ENCODE assay signal across 11 cellular contexts in genomic region chr11:102421262-102421661, GRCh38. TPM values are rescaled to one million over a fixed set of nuclear protein-coding genes. Genes with fewer than 3 reads are reported as not detected.
DNase-seq lines count a peak whose midpoint lies in the region; ATAC-seq lines count a peak whose summit lies in the region.
"Had no signal": no experiment of that assay in that cellular context is flagged by ENCODE, and none has a peak within 500 bp of the region (broad histone marks: within the 10 kb centered on the region; RNA-seq: fewer than 3 reads in every experiment).

No MANE protein-coding gene starts in this region.

- H3K36me3 Mint-ChIP-seq in activated naive CD4-positive, alpha-beta T cell treated with anti-CD3 and anti-CD28 coated beads, Interleukin-2, amount 50 U/mL, for 24 hours, result peaks cover 9% of the 10 kb centered on the region

- no peaks in the 10 kb centered on the region for H3K27me3 ChIP-seq in right cardiac atrium (ENCODE audit: control insufficient read depth, insufficient read depth)
- H3K27me3 ChIP-seq: foreskin keratinocyte had no signal

- H3K27ac Mint-ChIP-seq in activated naive CD4-positive, alpha-beta T cell treated with anti-CD3 and anti-CD28 coated beads, Interleukin-2, amount 50 U/mL, for 24 hours, result peak overlapping the region; percentile 6

- H3K27me3 Mint-ChIP-seq in activated naive CD4-positive, alpha-beta T cell treated with anti-CD3 and anti-CD28 coated beads, Interleukin-2, amount 50 U/mL, for 24 hours, result no peaks in the 10 kb centered on the region

- H3K4me1 Mint-ChIP-seq in activated naive CD4-positive, alpha-beta T cell treated with anti-CD3 and anti-CD28 coated beads, Interleukin-2, amount 50 U/mL, for 24 hours, result peaks cover 99% of the 10 kb centered on the region

- H3K9me3 ChIP-seq in right cardiac atrium (ENCODE audit: control insufficient read depth, low read length), result no peaks in the 10 kb centered on the region

- no peak for ATAC-seq in right cardiac atrium
- ATAC-seq in Right ventricle myocardium superior (ENCODE audit: poor library complexity), result no peak
- ATAC-seq in GM18907 (IDR thresholded peaks at IDR 0.05; ENCODE audit: unreplicated experiment), result no peak
- ATAC-seq: foreskin keratinocyte had no signal

- H3K4me1 ChIP-seq in right cardiac atrium (ENCODE audit: control insufficient read depth, insufficient read depth, low read length), result no peaks in the 10 kb centered on the region

- 49% methylated on average over 3 of the region's 3 CpGs for WGBS in right cardiac atrium

- intact Hi-C loops in right cardiac atrium (cut with DNase I), result no loop called here
- intact Hi-C loops in Right ventricle myocardium superior (cut with DNase I), result no loop called here

- no peak for DNase-seq in activated naive CD4-positive, alpha-beta T cell treated with Interleukin-2 at 50 U/mL for 16 hours
- DNase-seq in NCI-H526 (lab: John Stamatoyannopoulos, UW), result peak; percentile 56 to 86
- DNase-seq in right cardiac atrium, result no peak
- DNase-seq in Right ventricle myocardium superior, result no peak
- DNase-seq in activated CD4-positive, CD25-positive, alpha-beta regulatory T cell treated with anti-CD3 and anti-CD28 coated beads, Interleukin-2, amount 50 U/mL, for 72 hours, result no peak
- DNase-seq: foreskin keratinocyte had no signal

- H3K27ac ChIP-seq in cingulate gyrus (ENCODE audit: low read depth, low read length) (peak overlapping the region; percentile 93), right cardiac atrium (ENCODE audit: low read length) (no peak overlapping the region)
- H3K27ac ChIP-seq: foreskin keratinocyte, SK-N-MC had no signal

- no peak overlapping the region for H3K4me3 ChIP-seq in right cardiac atrium (ENCODE audit: low read length)
- H3K4me3 ChIP-seq: SK-N-MC, smooth muscle cell had no signal

- H3K4me3 Mint-ChIP-seq in activated naive CD4-positive, alpha-beta T cell treated with anti-CD3 and anti-CD28 coated beads, Interleukin-2, amount 50 U/mL, for 24 hours, result no peak overlapping the region

- H3K9me3 Mint-ChIP-seq in activated naive CD4-positive, alpha-beta T cell treated with anti-CD3 and anti-CD28 coated beads, Interleukin-2, amount 50 U/mL, for 24 hours, result no peaks in the 10 kb centered on the region

RNA-seq across cellular contexts. Expression of gene TMEM123, which starts 31.3 kb away (rescaled TPM):
- total RNA-seq in right cardiac atrium (100 to 1,000 TPM; 101 to 106 (median 101) TPM), Right ventricle myocardium superior (63.0 TPM)
- polyA plus RNA-seq in right cardiac atrium, result 52.4 TPM

Comparison
In these comparisons a context has a peak if more than half of its experiments do, and no peak if none do; other contexts are left out.
1. DNase-seq: peak in NCI-H526 (2 of 2); none in activated naive CD4-positive, alpha-beta T cell treated with Interleukin-2 at 50 U/mL for 16 hours (single experiment), right cardiac atrium (0 of 3), Right ventricle myocardium superior (single experiment) and activated CD4-positive, CD25-positive, alpha-beta regulatory T cell treated with anti-CD3 and anti-CD28 coated beads, Interleukin-2, amount 50 U/mL, for 72 hours (single experiment).